Comparison of ENCODE assay signal across 25 cellular contexts in the genomic region with DNA sequence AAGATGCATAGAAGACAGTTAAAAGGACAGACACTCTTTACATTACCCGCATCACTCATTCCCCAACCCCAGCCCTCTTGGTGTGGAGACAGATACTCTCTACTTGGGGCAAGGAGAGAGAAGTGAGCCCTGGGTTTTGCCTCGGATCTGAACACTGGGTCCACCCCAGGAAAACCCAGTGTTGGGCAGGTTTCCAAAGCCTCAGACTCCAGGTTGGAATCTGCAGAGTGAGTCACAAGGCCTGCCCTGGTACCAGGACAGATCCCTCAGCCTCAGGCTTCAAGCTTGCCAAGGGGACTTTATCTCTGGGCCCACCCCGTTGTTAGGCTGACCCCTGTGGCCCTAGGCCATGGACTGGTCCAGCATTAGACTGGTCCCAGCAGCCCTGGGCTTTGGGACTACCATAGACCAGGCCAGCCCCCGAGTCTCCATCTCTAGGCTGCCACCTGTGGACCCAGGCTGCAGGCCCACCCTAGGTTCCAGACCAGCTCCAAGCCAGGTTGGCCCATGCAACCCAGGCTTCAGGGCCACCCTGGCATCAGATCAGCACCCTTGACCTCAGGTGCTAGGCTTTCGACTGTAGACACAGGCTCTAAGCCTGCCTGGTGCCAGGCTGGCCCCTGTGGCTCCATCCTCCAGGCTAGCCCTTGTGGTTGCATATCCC.
A peak's percentile ranks its signal among the peaks of the same experiment; 100 is the strongest.
DNase-seq lines count a peak whose midpoint lies in the region; ATAC-seq and TF ChIP-seq lines count a peak whose summit lies in the region.
"Had no signal": no experiment of that assay in that cellular context is flagged by ENCODE, and none has a peak within 500 bp of the region (broad histone marks: within the 10 kb centered on the region; RNA-seq: fewer than 3 reads in every experiment).

No MANE protein-coding gene starts in this region.

- H3K27me3 Mint-ChIP-seq in central memory CD8-positive, alpha-beta T cell, result no peaks in the 10 kb centered on the region
- H3K27me3 Mint-ChIP-seq: activated naive CD8-positive, alpha-beta T cell; CD4-positive, alpha-beta memory T cell had no signal

- no peaks in the 10 kb centered on the region; the same call in 1 of the 2 replicates for H4K20me1 ChIP-seq in IMR-90 (ENCODE audit: insufficient read depth, low read length)

- peak overlapping the region; percentile 75 for H2BK20ac ChIP-seq in IMR-90 (ENCODE audit: low read depth, low read length)

- peak overlapping the region; percentile 70; the same call in 1 of the 2 replicates for H3K56ac ChIP-seq in IMR-90 (ENCODE audit: extremely low read depth, insufficient read depth, low read length)

- H3K4me3 ChIP-seq in IMR-90 (ENCODE audit: insufficient read depth, low read depth, low read length), result no peak overlapping the region
- H3K4me3 ChIP-seq: lung, MG63, neural progenitor cell, prostate gland had no signal

- peak overlapping the region; percentile 35; the same call in 1 of the 2 replicates for H3K23ac ChIP-seq in IMR-90 (ENCODE audit: low read depth, low read length)

- no peak for TF ChIP-seq RAD21 in IMR-90 (IDR thresholded peaks at IDR 0.05; ENCODE audit: low read length)

- peak; percentile 22 for DNase-seq in AG08396 (ENCODE audit: low spot score)
- peak; percentile 56 for DNase-seq in IMR-90
- DNase-seq in central memory CD8-positive, alpha-beta T cell (ENCODE audit: low spot score in 2 of 2), result no peak
- peak; percentile 40 for DNase-seq in left lobe of liver (ENCODE audit: low spot score)
- DNase-seq in NCI-H146 treated with DMSO at 0.1 percent for 48 hours (lab: John Stamatoyannopoulos, UW; ENCODE audit: unreplicated experiment), result no peak
- DNase-seq in GM13976 (ENCODE audit: low spot score), result no peak
- DNase-seq in central memory CD4-positive, alpha-beta T cell, result no peak
- DNase-seq: CD4-positive, alpha-beta memory T cell; cortex of kidney; hippocampal formation; MG63; NCI-H1436; NCI-H2171; NCI-H69; stimulated activated CD4-positive, alpha-beta T cell treated with anti-CD3 and anti-CD28 coated beads, Interleukin-1b, Interleukin-23, amount 100 ng/mL, for 48 hours; WERI-Rb-1 had no signal

- TF ChIP-seq CTCF in IMR-90 (conservative IDR thresholded peaks at IDR 0.05; ENCODE audit: low read depth, low read length), result no peak
- no peak for TF ChIP-seq CTCF in GM13976 (IDR thresholded peaks at IDR 0.05; ENCODE audit: borderline replicate concordance, control extremely low read depth, extremely low read depth, insufficient read depth, missing control alignments)

- peak overlapping the region; percentile 13; the same call in 1 of the 2 replicates for H3K27ac ChIP-seq in IMR-90 (ENCODE audit: insufficient read depth, low read length)
- H3K27ac ChIP-seq: neural progenitor cell, prostate gland, RWPE1, WERI-Rb-1 had no signal

- no peak overlapping the region for H3K27ac Mint-ChIP-seq in central memory CD8-positive, alpha-beta T cell (ENCODE audit: low read depth)
- H3K27ac Mint-ChIP-seq: activated naive CD8-positive, alpha-beta T cell; activated T-helper 2 cell treated with anti-CD3 and anti-CD28 coated beads, Interferon-gamma antibody, Interleukin-2, Interleukin-4, amounts not matched to agents 10 μg/mL and 5 μg/mL and 100 μg/mL, durations not matched to agents 14 hours and 24 hours and 36 hours; CD4-positive, alpha-beta memory T cell; neural progenitor cell; stimulated activated effector memory CD8-positive, alpha-beta T cell treated with anti-CD3 and anti-CD28 coated beads, Interleukin-12 subunit alpha, Interleukin-12 subunit beta, amount 100 ng/mL, for 72 hours; T-helper 2 cell treated with Interferon-gamma antibody and Interleukin-4, amounts not matched to agents 5 μg/mL and 100 μg/mL, for 36 hours had no signal

- H4K91ac ChIP-seq in IMR-90 (ENCODE audit: insufficient read depth, low read depth, low read length), result peak overlapping the region; percentile 76

- H3K4me3 Mint-ChIP-seq in central memory CD8-positive, alpha-beta T cell, result no peak overlapping the region
- H3K4me3 Mint-ChIP-seq: activated naive CD8-positive, alpha-beta T cell; CD4-positive, alpha-beta memory T cell; neural progenitor cell; stimulated activated effector memory CD8-positive, alpha-beta T cell treated with anti-CD3 and anti-CD28 coated beads, Interleukin-12 subunit alpha, Interleukin-12 subunit beta, amount 100 ng/mL, for 72 hours; T-helper 2 cell treated with Interferon-gamma antibody and Interleukin-4, amounts not matched to agents 5 μg/mL and 100 μg/mL, for 36 hours had no signal

- H2AK9ac ChIP-seq in IMR-90 (replicated peaks; ENCODE audit: low read depth, low read length, poor library complexity), result peak overlapping the region; percentile 34

- POLR2A ChIA-PET in IMR-90 (lab: Charles Lee; ENCODE audit: unreplicated experiment), result no interaction called here

- H3K4ac ChIP-seq in IMR-90 (ENCODE audit: low read depth, low read length), result peak overlapping the region; percentile 53

- peaks cover 7% of the 10 kb centered on the region; the same call in 1 of the 2 replicates for H3K9me1 ChIP-seq in IMR-90 (ENCODE audit: insufficient read depth, low read length)

- TF ChIP-seq POLR2A in IMR-90 (IDR thresholded peaks at IDR 0.05; ENCODE audit: low read depth, low read length) (no peak), GM18505 (IDR thresholded peaks at IDR 0.05; ENCODE audit: borderline replicate concordance, extremely low read depth, insufficient read depth, insufficient read length) (no peak)

- dilution Hi-C loops in IMR-90 (cut with HindIII; ENCODE audit: low sequenced_read_pairs, unreplicated experiment), result no loop called here

- H2BK120ac ChIP-seq in IMR-90 (ENCODE audit: low read depth, low read length), result peak overlapping the region; percentile 65

- H3K36me3 ChIP-seq in IMR-90 (ENCODE audit: control insufficient read depth, insufficient read depth, low read length), result no peaks in the 10 kb centered on the region
- H3K36me3 ChIP-seq: MG63, prostate gland, WERI-Rb-1 had no signal

- H4K5ac ChIP-seq in IMR-90 (ENCODE audit: low read depth, low read length), result peak overlapping the region; percentile 78; the same call in 1 of the 2 replicates

- H3K14ac ChIP-seq in IMR-90 (replicated peaks; ENCODE audit: low read depth, low read length), result peak overlapping the region; percentile 8

- CTCF ChIA-PET in IMR-90 (lab: Yijun Ruan, JAX), result no interaction called here

- H3K4me1 Mint-ChIP-seq in central memory CD8-positive, alpha-beta T cell, result no peaks in the 10 kb centered on the region
- H3K4me1 Mint-ChIP-seq: CD4-positive, alpha-beta memory T cell; neural progenitor cell; stimulated activated effector memory CD8-positive, alpha-beta T cell treated with anti-CD3 and anti-CD28 coated beads, Interleukin-12 subunit alpha, Interleukin-12 subunit beta, amount 100 ng/mL, for 72 hours had no signal

- H3K36me3 Mint-ChIP-seq in central memory CD8-positive, alpha-beta T cell (ENCODE audit: insufficient read depth), result no peaks in the 10 kb centered on the region
- H3K36me3 Mint-ChIP-seq: activated naive CD8-positive, alpha-beta T cell; CD4-positive, alpha-beta memory T cell; stimulated activated effector memory CD8-positive, alpha-beta T cell treated with anti-CD3 and anti-CD28 coated beads, Interleukin-12 subunit alpha, Interleukin-12 subunit beta, amount 100 ng/mL, for 72 hours had no signal

- intact Hi-C loops in IMR-90 (cut with micrococcal nuclease), result no loop called here

- H2AFZ ChIP-seq in IMR-90 (replicated peaks; ENCODE audit: low read length, poor library complexity), result peak overlapping the region; percentile 73
- H2AFZ ChIP-seq: neural progenitor cell had no signal

- no TSS peak for BruUV-seq in IMR-90 (replicated peaks; lab: Mats Ljungman, UMichigan)

- H3K4me1 ChIP-seq in IMR-90 (ENCODE audit: control insufficient read depth, insufficient read depth, low read length), result peaks cover 12% of the 10 kb centered on the region
- H3K4me1 ChIP-seq: neural progenitor cell, prostate gland had no signal

- peaks cover 7% of the 10 kb centered on the region for H3K9me3 Mint-ChIP-seq in central memory CD8-positive, alpha-beta T cell

- H3K79me1 ChIP-seq in IMR-90 (ENCODE audit: low read depth in 1 of 2, low read length in 2 of 2), result peaks cover 4 to 28% of the 10 kb centered on the region in 2 experiments; a peak in 3 of 4 replicates

- no peak overlapping the region for H3K9ac ChIP-seq in IMR-90 (ENCODE audit: low read depth, low read length)
- H3K9ac ChIP-seq: neural progenitor cell had no signal

- no peak overlapping the region; the same call in 1 of the 2 replicates for H3K4me2 ChIP-seq in IMR-90 (ENCODE audit: low read depth, low read length)
- H3K4me2 ChIP-seq: neural progenitor cell had no signal

- in situ Hi-C loops in IMR-90 (cut with MboI; ENCODE audit: low sequenced_read_pairs), result no loop called here
- in situ Hi-C loops in GM13976 (cut with MboI; ENCODE audit: low sequenced_read_pairs, unreplicated experiment), result no loop called here

- peak overlapping the region; percentile 70; the same call in 2 of the 3 replicates for H2BK15ac ChIP-seq in IMR-90 (ENCODE audit: low read depth, low read length)

- H2BK5ac ChIP-seq in IMR-90 (ENCODE audit: low read depth, low read length, poor library complexity, severe bottlenecking), result peak overlapping the region; percentile 90

- 66% methylated on average over 3 of the region's 5 CpGs; no CpG with 5 or more reads in 1 of the 2 experiments for WGBS in IMR-90 (ENCODE audit: extremely low coverage in 2 of 2, insufficient read length in 1 of 2), 2 experiments

- H3K27me3 ChIP-seq in IMR-90 (ENCODE audit: control insufficient read depth, insufficient read depth, low read length), result no peaks in the 10 kb centered on the region
- H3K27me3 ChIP-seq: MG63, neural progenitor cell had no signal

- H4K8ac ChIP-seq in IMR-90 (ENCODE audit: low read depth in 2 of 2, low read length in 2 of 2), result peak overlapping the region in 1 of 2 experiments; percentile 80; a peak in 2 of 4 replicates

- H3K18ac ChIP-seq in IMR-90 (ENCODE audit: low read depth, low read length), result peak overlapping the region; percentile 1

- H2AK5ac ChIP-seq in IMR-90 (ENCODE audit: low read depth, low read length), result peak overlapping the region; percentile 82; the same call in 1 of the 2 replicates

- ATAC-seq in IMR-90 (ENCODE audit: low read depth), result no peak
- peak; percentile 14 for ATAC-seq in central memory CD8-positive, alpha-beta T cell (replicated peaks; ENCODE audit: extremely low read depth, poor library complexity, severe bottlenecking)
- no peak for ATAC-seq in left lobe of liver
- ATAC-seq in GM18505 (IDR thresholded peaks at IDR 0.05; ENCODE audit: unreplicated experiment), result no peak
- ATAC-seq: stimulated activated effector memory CD8-positive, alpha-beta T cell treated with anti-CD3 and anti-CD28 coated beads, Interleukin-12 subunit alpha, Interleukin-12 subunit beta, amount 100 ng/mL, for 72 hours had no signal

- H3K9me3 ChIP-seq in IMR-90 (ENCODE audit: control insufficient read depth, insufficient read depth, low read length), result peaks cover 4% of the 10 kb centered on the region
- H3K9me3 ChIP-seq: prostate gland had no signal

TF ChIP-seq in IMR-90, 13 proteins besides CTCF, POLR2A, EP300 and RAD21 (continues in another document):
- TF ChIP-seq BHLHE40 (IDR thresholded peaks at IDR 0.05; ENCODE audit: low read depth, low read length), result no peak
- TF ChIP-seq RFX5 (IDR thresholded peaks at IDR 0.05; ENCODE audit: low read depth, low read length), result no peak
- TF ChIP-seq CEBPB (IDR thresholded peaks at IDR 0.05; ENCODE audit: low read depth, low read length), result no peak
- TF ChIP-seq MAZ (IDR thresholded peaks at IDR 0.05; ENCODE audit: borderline replicate concordance, low read depth, low read length), result no peak
- TF ChIP-seq NFE2L2 (IDR thresholded peaks at IDR 0.05; ENCODE audit: low read depth, low read length), result no peak

Comparison
In these comparisons a context has a peak if more than half of its experiments do, and no peak if none do; other contexts are left out.
1. DNase-seq: peak in AG08396 (single experiment), IMR-90 (single experiment) and left lobe of liver (single experiment); none in central memory CD8-positive, alpha-beta T cell (0 of 2), NCI-H146 treated with DMSO at 0.1 percent for 48 hours (single experiment), GM13976 (single experiment) and central memory CD4-positive, alpha-beta T cell (single experiment).